Comparison of ENCODE assay signal across 24 cellular contexts in genomic region chr5:158178535-158178934, GRCh38.
"Had no signal": no experiment of that assay in that cellular context is flagged by ENCODE, and none has a peak within 500 bp of the region (broad histone marks: within the 10 kb centered on the region; RNA-seq: fewer than 3 reads in every experiment).

No MANE protein-coding gene starts in this region.

- DNase-seq: colonic mucosa; dermis blood vessel endothelial cell; erythroblast; foreskin keratinocyte; kidney; left cardiac atrium; left ventricle myocardium superior; mesenchymal stem cell; mucosa of descending colon; naive thymus-derived CD8-positive, alpha-beta T cell; psoas muscle; retina; spleen; stimulated activated CD4-positive, alpha-beta T cell treated with anti-CD3 and anti-CD28 coated beads, Interleukin-15, amount 100 ng/mL, for 24 hours; stimulated activated CD4-positive, alpha-beta T cell treated with anti-CD3 and anti-CD28 coated beads, Interleukin-1b, Interleukin-23, amount 100 ng/mL, for 48 hours; stimulated activated CD4-positive, alpha-beta T cell treated with anti-CD3 and anti-CD28 coated beads, Interleukin-4, amount 100 ng/mL, for 24 hours; stimulated activated naive CD8-positive, alpha-beta T cell treated with anti-CD3 and anti-CD28 coated beads, Interleukin-15, amount 100 ng/mL, for 72 hours; testis had no signal

- H3K4me3 Mint-ChIP-seq: naive thymus-derived CD8-positive, alpha-beta T cell; stimulated activated memory B cell treated with anti-CD40 and anti-IgM and Interleukin-4, amounts not matched to agents 10 μg/mL and 1 μg/mL and 100 μg/mL, for 72 hours; stimulated activated naive CD8-positive, alpha-beta T cell treated with anti-CD3 and anti-CD28 coated beads, Interleukin-15, amount 100 ng/mL, for 72 hours had no signal

- H3K9me3 Mint-ChIP-seq: stimulated activated memory B cell treated with anti-CD40 and anti-IgM and Interleukin-4, amounts not matched to agents 10 μg/mL and 1 μg/mL and 100 μg/mL, for 72 hours; stimulated activated naive CD8-positive, alpha-beta T cell treated with anti-CD3 and anti-CD28 coated beads, Interleukin-15, amount 100 ng/mL, for 72 hours had no signal

- H3K27me3 Mint-ChIP-seq: stimulated activated memory B cell treated with anti-CD40 and anti-IgM and Interleukin-4, amounts not matched to agents 10 μg/mL and 1 μg/mL and 100 μg/mL, for 72 hours; stimulated activated naive CD8-positive, alpha-beta T cell treated with anti-CD3 and anti-CD28 coated beads, Interleukin-15, amount 100 ng/mL, for 72 hours had no signal

- H3K4me2 ChIP-seq: hepatocyte had no signal

- H3K36me3 ChIP-seq: colonic mucosa, neutrophil, spleen, tibial nerve had no signal

- H3K27ac ChIP-seq: colonic mucosa, foreskin keratinocyte, hepatocyte, neutrophil, psoas muscle, spleen, testis, tibial nerve had no signal

- ATAC-seq: foreskin keratinocyte; left cardiac atrium; left ventricle myocardium superior; mucosa of descending colon; naive thymus-derived CD8-positive, alpha-beta T cell; psoas muscle; sciatic nerve; stimulated activated memory B cell treated with anti-CD40 and anti-IgM and Interleukin-4, amounts not matched to agents 10 μg/mL and 1 μg/mL and 100 μg/mL, for 72 hours; stimulated activated naive CD8-positive, alpha-beta T cell treated with anti-CD3 and anti-CD28 coated beads, Interleukin-15, amount 100 ng/mL, for 72 hours had no signal

- H3K4me3 ChIP-seq: colonic mucosa, hepatocyte, lung, mucosa of descending colon, psoas muscle, spleen, testis, tibial nerve had no signal

- H3K79me2 ChIP-seq: hepatocyte had no signal

- H3K9me3 ChIP-seq: colonic mucosa, mucosa of descending colon, neutrophil, psoas muscle, spleen, testis, tibial nerve had no signal

- H2AFZ ChIP-seq: hepatocyte had no signal

- H3K27ac Mint-ChIP-seq: stimulated activated memory B cell treated with anti-CD40 and anti-IgM and Interleukin-4, amounts not matched to agents 10 μg/mL and 1 μg/mL and 100 μg/mL, for 72 hours; stimulated activated naive CD8-positive, alpha-beta T cell treated with anti-CD3 and anti-CD28 coated beads, Interleukin-15, amount 100 ng/mL, for 72 hours had no signal

- H3K27me3 ChIP-seq: colonic mucosa, foreskin keratinocyte, hepatocyte, neutrophil, spleen, testis, tibial nerve had no signal

- H3K36me3 Mint-ChIP-seq: naive thymus-derived CD8-positive, alpha-beta T cell; stimulated activated memory B cell treated with anti-CD40 and anti-IgM and Interleukin-4, amounts not matched to agents 10 μg/mL and 1 μg/mL and 100 μg/mL, for 72 hours had no signal

- H3K4me1 ChIP-seq: foreskin keratinocyte, psoas muscle had no signal

- H3K4me1 Mint-ChIP-seq: stimulated activated naive CD8-positive, alpha-beta T cell treated with anti-CD3 and anti-CD28 coated beads, Interleukin-15, amount 100 ng/mL, for 72 hours had no signal
